In the genomic region with DNA sequence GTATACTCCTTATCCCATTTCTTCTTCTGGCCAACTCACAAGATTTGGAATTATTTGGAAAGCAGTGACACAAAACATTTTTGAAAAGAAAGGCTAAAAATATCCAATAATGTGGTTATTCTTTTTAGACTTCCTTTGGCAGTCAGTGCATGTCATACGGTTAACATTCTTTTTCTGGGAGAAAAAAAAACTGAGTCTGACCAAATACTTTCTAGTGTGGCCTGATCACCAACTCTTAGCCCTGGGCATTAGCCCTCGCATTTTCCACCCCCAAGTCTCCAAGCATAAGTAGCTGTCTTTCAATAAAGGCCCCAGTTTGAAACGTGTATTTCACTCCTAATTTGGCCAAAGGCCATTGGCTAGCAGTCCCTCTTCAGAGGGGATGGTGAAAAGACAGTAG, we compare ENCODE assay signal across 1 cellular context.
TF ChIP-seq lines count a peak whose summit lies in the region.

No MANE protein-coding gene starts in this region.

TF ChIP-seq in HepG2, 621 proteins besides CTCF, POLR2A, EP300 and RAD21 (continued from another document):
- TF ChIP-seq GATA4 (IDR thresholded peaks at IDR 0.05; ENCODE audit: borderline replicate concordance, low read depth): no peak
- TF ChIP-seq SRSF4 (IDR thresholded peaks at IDR 0.05; ENCODE audit: low read depth, low read length, poor library complexity, severe bottlenecking): no peak
- no peak for TF ChIP-seq SMAD3 (CRISPR knock-in tag; IDR thresholded peaks at IDR 0.05)
- TF ChIP-seq MTA1 (CRISPR knock-in tag; IDR thresholded peaks at IDR 0.05; ENCODE audit: borderline replicate concordance): no peak
- TF ChIP-seq ZNF772 (CRISPR knock-in tag; IDR thresholded peaks at IDR 0.05): no peak
- no peak for TF ChIP-seq IKZF1 (IDR thresholded peaks at IDR 0.05)
- no peak for TF ChIP-seq HOXD1 (CRISPR knock-in tag; IDR thresholded peaks at IDR 0.05)
- TF ChIP-seq ZNF737 (CRISPR knock-in tag; IDR thresholded peaks at IDR 0.05; ENCODE audit: borderline replicate concordance): no peak
- no peak for TF ChIP-seq TSC22D2 (CRISPR knock-in tag; IDR thresholded peaks at IDR 0.05; ENCODE audit: borderline replicate concordance)
- no peak for TF ChIP-seq ZNF3 (CRISPR knock-in tag; IDR thresholded peaks at IDR 0.05)
- TF ChIP-seq KDM3A (CRISPR knock-in tag; IDR thresholded peaks at IDR 0.05; ENCODE audit: low read depth): no peak
- TF ChIP-seq SMC3 (IDR thresholded peaks at IDR 0.05; ENCODE audit: low read length): no peak
TF ChIP-seq in HepG2: peak in this region for 0.
